Comparison of ENCODE assay signal across 20 cellular contexts in the genomic region with DNA sequence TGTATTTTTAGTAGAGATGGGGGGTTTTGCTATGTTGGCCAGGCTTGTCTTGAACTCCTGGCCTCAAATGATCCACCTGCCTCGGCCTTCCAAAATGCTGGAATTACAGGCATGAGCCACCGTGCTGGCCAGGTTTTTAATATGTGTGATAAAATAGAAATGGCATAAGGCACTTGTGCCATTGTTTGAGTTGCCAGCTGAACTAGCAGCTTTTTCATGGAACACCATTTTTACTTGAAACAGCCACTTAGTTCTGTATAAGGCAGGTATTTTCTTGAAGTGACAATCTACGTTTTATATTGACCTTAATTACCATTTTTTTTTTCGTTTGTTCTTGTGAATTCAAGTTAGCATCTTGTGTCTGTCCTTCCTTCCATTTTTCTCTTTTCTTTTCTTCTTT. TPM values are rescaled to one million over a fixed set of nuclear protein-coding genes. Genes with fewer than 3 reads are reported as not detected.
DNase-seq lines count a peak whose midpoint lies in the region; ATAC-seq, FAIRE-seq and TF ChIP-seq lines count a peak whose summit lies in the region.
"Had no signal": no experiment of that assay in that cellular context is flagged by ENCODE, and none has a peak within 500 bp of the region (broad histone marks: within the 10 kb centered on the region; RNA-seq: fewer than 3 reads in every experiment).

No MANE protein-coding gene starts in this region.

- no peaks in the 10 kb centered on the region for H4K20me1 ChIP-seq in HepG2 (ENCODE audit: insufficient read depth, low read length)

- H3K4me2 ChIP-seq in HepG2 (ENCODE audit: low read depth, low read length): no peak overlapping the region
- H3K4me2 ChIP-seq: BLaER1 had no signal

- in situ Hi-C loops in HepG2 (cut with HindIII; ENCODE audit: extremely low pct_ligation_motif_present, low pct_unique_long_range_greater_than_20kb): no loop called here

- TF ChIP-seq POLR2A in HepG2 (IDR thresholded peaks at IDR 0.05; ENCODE audit: insufficient read depth in 1 of 2, low read depth in 2 of 2, low read length in 2 of 2): no peak
- no peak for TF ChIP-seq POLR2A in right lobe of liver (IDR thresholded peaks at IDR 0.05)

- POLR2A ChIA-PET in HepG2 (lab: Yijun Ruan, JAX) (no interaction called here), HEK293 (lab: Yijun Ruan, JAX) (no interaction called here)

- TF ChIP-seq EP300 in HepG2 (IDR thresholded peaks at IDR 0.05; ENCODE audit: low read depth in 2 of 2, low read length in 2 of 2) (no peak), HepG2 (CRISPR knock-in tag; IDR thresholded peaks at IDR 0.05; ENCODE audit: borderline replicate concordance) (no peak)

- DNase-seq in HepG2 (ENCODE audit: low spot score) (no peak), right lobe of liver (no peak), ecto neural progenitor cell (ENCODE audit: low spot score) (no peak), H7 (no peak)
- DNase-seq: 8988T; ACHN; BE2C; C1 segment of cervical spinal cord; Caco-2; Calu3; CD4-positive, alpha-beta memory T cell; CD4-positive, CD25-positive, alpha-beta regulatory T cell; CD8-positive, alpha-beta memory T cell; DMS79 treated with DMSO at 0.1 percent for 48 hours; GF-D8 had no signal

- H3K9ac ChIP-seq in HepG2 (ENCODE audit: insufficient read depth, low read depth, low read length): no peak overlapping the region
- H3K9ac ChIP-seq: BLaER1 had no signal

- H3K9me3 ChIP-seq in HepG2 (ENCODE audit: low read length): no peaks in the 10 kb centered on the region
- H3K9me3 ChIP-seq in right lobe of liver: no peaks in the 10 kb centered on the region
- H3K9me3 ChIP-seq in HEK293 (ENCODE audit: control insufficient read depth, insufficient read depth, low read depth, low read length): no peaks in the 10 kb centered on the region
- H3K9me3 ChIP-seq: BE2C, Caco-2 had no signal

- H3K4me1 ChIP-seq in HepG2 (ENCODE audit: insufficient read depth, low read length) (no peaks in the 10 kb centered on the region), right lobe of liver (no peaks in the 10 kb centered on the region), HEK293 (ENCODE audit: control insufficient read depth, insufficient read depth, low read length) (no peaks in the 10 kb centered on the region)
- H3K4me1 ChIP-seq: BE2C, BLaER1, Caco-2 had no signal

- TF ChIP-seq CTCF in HepG2 (CRISPR knock-in tag; IDR thresholded peaks at IDR 0.05): no peak
- TF ChIP-seq CTCF in right lobe of liver (IDR thresholded peaks at IDR 0.05): no peak
- TF ChIP-seq CTCF in HEK293 (tag by site-specific recombination; IDR thresholded peaks at IDR 0.05): no peak

- no peak overlapping the region for H2AFZ ChIP-seq in HepG2 (ENCODE audit: low read length)

- H3K36me3 ChIP-seq in HepG2 (replicated peaks in 1 of 2; ENCODE audit: control insufficient read depth in 1 of 2, insufficient read depth in 2 of 2, low read length in 2 of 2) (peaks cover 1 to 12% of the 10 kb centered on the region in 2 experiments; a peak in 3 of 5 replicates), right lobe of liver (no peaks in the 10 kb centered on the region), HEK293 (ENCODE audit: control insufficient read depth in 2 of 2, insufficient read depth in 1 of 2, low read length in 2 of 2) (peaks cover 13 to 40% of the 10 kb centered on the region in 2 experiments; a peak in 2 of 3 replicates), H7 (replicated peaks; ENCODE audit: control insufficient read depth, insufficient read depth, low read length) (no peaks in the 10 kb centered on the region)
- H3K36me3 ChIP-seq: BE2C had no signal

- H3K27ac ChIP-seq in HepG2 (ENCODE audit: extremely low read length, insufficient read depth, low read length): no peak overlapping the region
- no peak overlapping the region for H3K27ac ChIP-seq in right lobe of liver
- H3K27ac ChIP-seq in HEK293 (ENCODE audit: extremely low read depth, low read depth, low read length): no peak overlapping the region
- H3K27ac ChIP-seq: BLaER1 had no signal

- H3K27me3 ChIP-seq in HepG2 (ENCODE audit: control insufficient read depth in 1 of 2, insufficient read depth in 2 of 2, low read length in 2 of 2): no peaks in the 10 kb centered on the region
- H3K27me3 ChIP-seq in right lobe of liver: no peaks in the 10 kb centered on the region
- H3K27me3 ChIP-seq in H7 (ENCODE audit: control insufficient read depth, insufficient read depth, low read length): no peaks in the 10 kb centered on the region
- H3K27me3 ChIP-seq: BE2C, BLaER1 had no signal

- no TSS peak for BruUV-seq in HepG2 (replicated peaks; lab: Mats Ljungman, UMichigan)

- FAIRE-seq in HepG2 (lab: Jason Lieb, UNC): no peak
- FAIRE-seq: A204.1, D721Med, G401.6 had no signal

- H3K79me2 ChIP-seq in HepG2 (ENCODE audit: insufficient read depth, low read length): peaks cover 79% of the 10 kb centered on the region

- H3K4me3 ChIP-seq in HepG2 (replicated peaks in 1 of 3; ENCODE audit: insufficient read depth in 1 of 3, low read depth in 2 of 3, low read length in 3 of 3) (no peak overlapping the region), right lobe of liver (no peak overlapping the region), HEK293 (ENCODE audit: low read depth, low read length) (no peak overlapping the region), H7 (ENCODE audit: insufficient read depth, low read depth, low read length) (no peak overlapping the region)

- intact Hi-C loops in HepG2 (cut with micrococcal nuclease; ENCODE audit: unreplicated experiment): no loop called here
- intact Hi-C loops in right lobe of liver (cut with DNase I): no loop called here

- WGBS in HepG2 (ENCODE audit: low lambda C conversion rate): 100% methylated on average over 4 of the region's 4 CpGs
- WGBS in right lobe of liver (ENCODE audit: insufficient coverage, low coverage, low lambda C conversion rate, missing lambda C conversion rate): 90% methylated on average over 3 of the region's 4 CpGs

- TF ChIP-seq RAD21 in HepG2 (CRISPR knock-in tag; IDR thresholded peaks at IDR 0.05): no peak

- ATAC-seq in HepG2: no peak
- no peak for ATAC-seq in right lobe of liver

- CTCF ChIA-PET in HepG2 (lab: Yijun Ruan, JAX; ENCODE audit: low intra/inter-chr PET ratio, low total read pairs) (no interaction called here), HEK293 (lab: Yijun Ruan, JAX) (interaction anchor here (0.6 kb wide), 1 partner anchor 196 kb away, joined by 4 read pairs; no protein-coding TSS in a partner anchor)

TF ChIP-seq in HepG2, 621 proteins besides CTCF, POLR2A, EP300 and RAD21:
- TF ChIP-seq, protein P1, sequence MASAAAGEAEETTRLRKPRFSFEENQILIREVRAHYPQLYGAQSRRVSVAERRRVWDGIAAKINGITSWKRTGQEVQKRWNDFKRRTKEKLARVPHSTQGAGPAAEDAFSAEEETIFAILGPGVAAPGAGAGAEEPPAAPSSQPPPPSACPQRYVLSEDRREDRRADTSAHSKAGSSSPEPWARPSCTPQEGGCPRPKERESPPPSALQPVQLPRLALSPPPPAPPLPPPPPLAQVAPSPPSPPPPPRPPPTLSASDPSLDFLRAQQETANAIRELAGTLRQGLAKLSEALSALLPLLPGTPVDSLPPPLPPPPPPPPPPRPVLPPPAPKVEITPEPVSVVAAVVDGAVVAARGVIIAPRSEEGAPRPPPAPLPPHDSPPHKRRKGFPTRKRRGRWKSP (CRISPR knock-in tag; IDR thresholded peaks at IDR 0.05): no peak
- TF ChIP-seq ZNF224 (CRISPR knock-in tag; IDR thresholded peaks at IDR 0.05) (no peak), ZFP1 (CRISPR knock-in tag; IDR thresholded peaks at IDR 0.05) (peak; percentile 71; the same call in 1 of the 2 replicates)

TF ChIP-seq in HEK293, 187 proteins besides CTCF, POLR2A, EP300 and RAD21 (continues in another document):
- TF ChIP-seq, protein P2, sequence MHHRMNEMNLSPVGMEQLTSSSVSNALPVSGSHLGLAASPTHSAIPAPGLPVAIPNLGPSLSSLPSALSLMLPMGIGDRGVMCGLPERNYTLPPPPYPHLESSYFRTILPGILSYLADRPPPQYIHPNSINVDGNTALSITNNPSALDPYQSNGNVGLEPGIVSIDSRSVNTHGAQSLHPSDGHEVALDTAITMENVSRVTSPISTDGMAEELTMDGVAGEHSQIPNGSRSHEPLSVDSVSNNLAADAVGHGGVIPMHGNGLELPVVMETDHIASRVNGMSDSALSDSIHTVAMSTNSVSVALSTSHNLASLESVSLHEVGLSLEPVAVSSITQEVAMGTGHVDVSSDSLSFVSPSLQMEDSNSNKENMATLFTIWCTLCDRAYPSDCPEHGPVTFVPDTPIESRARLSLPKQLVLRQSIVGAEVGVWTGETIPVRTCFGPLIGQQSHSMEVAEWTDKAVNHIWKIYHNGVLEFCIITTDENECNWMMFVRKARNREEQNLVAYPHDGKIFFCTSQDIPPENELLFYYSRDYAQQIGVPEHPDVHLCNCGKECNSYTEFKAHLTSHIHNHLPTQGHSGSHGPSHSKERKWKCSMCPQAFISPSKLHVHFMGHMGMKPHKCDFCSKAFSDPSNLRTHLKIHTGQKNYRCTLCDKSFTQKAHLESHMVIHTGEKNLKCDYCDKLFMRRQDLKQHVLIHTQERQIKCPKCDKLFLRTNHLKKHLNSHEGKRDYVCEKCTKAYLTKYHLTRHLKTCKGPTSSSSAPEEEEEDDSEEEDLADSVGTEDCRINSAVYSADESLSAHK (tag by site-specific recombination; IDR thresholded peaks at IDR 0.05): peak; percentile 26; the same call in 1 of the 2 replicates

RNA-seq across cellular contexts. Expression of a gene that starts 28.3 kb away (rescaled TPM):
- 53.9 and 75.1 TPM in 2 replicates for total RNA-seq in HepG2 (2016; rRNA removed; fragmentation: Illumina TruSeq; extraction: Trizol)
- 9.8 and 10.6 TPM in 2 replicates for total RNA-seq in HepG2 (2016; cell fraction: cytosol; rRNA removed; fragmentation: Illumina TruSeq; extraction: Trizol; ENCODE audit: low read depth)
- total RNA-seq in HepG2 (2016; cell fraction: insoluble cytoplasmic fraction; rRNA removed; fragmentation: Illumina TruSeq; extraction: Trizol): 53.0 and 76.9 TPM in 2 replicates
- 20.9 and 22.0 TPM in 2 replicates for total RNA-seq in HepG2 (2016; cell fraction: membrane; rRNA removed; fragmentation: Illumina TruSeq; extraction: Trizol)
- 50.0 and 51.5 TPM in 2 replicates for total RNA-seq in HepG2 (2016; cell fraction: nucleus; rRNA removed; fragmentation: Illumina TruSeq; extraction: Trizol)
- 31.6 and 48.7 TPM in 2 replicates for polyA plus RNA-seq in HepG2 (2011; rRNA removed)
- 21.4 and 26.3 TPM in 2 replicates for polyA plus RNA-seq in HepG2 (2011; cell fraction: cytosol; rRNA removed)
- 15.3 and 16.2 TPM in 2 replicates for polyA plus RNA-seq in HepG2 (2011; cell fraction: nucleus; rRNA removed)
- polyA plus RNA-seq in HepG2 (2012): 15.0 and 24.0 TPM in 2 replicates
- polyA plus RNA-seq in HepG2 (2016; cell fraction: cytosol; fragmentation: Illumina TruSeq; extraction: Trizol; ENCODE audit: low read depth): 1.7 and 1.9 TPM in 2 replicates
- polyA plus RNA-seq in HepG2 (2016; cell fraction: insoluble cytoplasmic fraction; fragmentation: Illumina TruSeq; extraction: Trizol; ENCODE audit: low read depth): 41.8 and 50.5 TPM in 2 replicates
- polyA plus RNA-seq in HepG2 (2016; cell fraction: membrane; fragmentation: Illumina TruSeq; extraction: Trizol; ENCODE audit: low read depth): 6.2 and 6.4 TPM in 2 replicates
- polyA plus RNA-seq in HepG2 (2016; cell fraction: nucleus; fragmentation: Illumina TruSeq; extraction: Trizol; ENCODE audit: insufficient read depth, low read depth): 37.1 and 45.5 TPM in 2 replicates
- polyA minus RNA-seq in HepG2 (2011; rRNA and poly(A)+ RNA removed; ENCODE audit: low replicate concordance): 30.9 and 42.6 TPM in 2 replicates
- 17.9 and 20.3 TPM in 2 replicates for polyA minus RNA-seq in HepG2 (2011; cell fraction: cytosol; rRNA and poly(A)+ RNA removed)
- polyA minus RNA-seq in HepG2 (2011; cell fraction: nucleus; rRNA and poly(A)+ RNA removed): 88.8 and 102 TPM in 2 replicates
- total RNA-seq in right lobe of liver: 1 to 10 TPM; 4.5 to 9.3 (median 7.1) TPM
- 106 and 117 TPM in 2 replicates for total RNA-seq in H7 (2014; rRNA removed; shearing (Covaris generic))
